8 cellular contexts compared by ENCODE assay signal in genomic region chr3:50568947-50569749, GRCh38.
DNase-seq lines count a peak whose midpoint lies in the region; ATAC-seq lines count a peak whose summit lies in the region.

HEMK1 (plus strand) TSS chr3:50569522; CDS start chr3:50571105, 1,583 bp downstream.

- peak; percentile 86 for DNase-seq in CMK (ENCODE audit: low read depth)
- peak; percentile 91 for DNase-seq in HS-5 (ENCODE audit: low read depth)
- peak; percentile 88 for DNase-seq in NOMO-1 treated with DMSO at 0.1 percent for 48 hours (lab: John Stamatoyannopoulos, UW; ENCODE audit: unreplicated experiment)
- peak; percentile 91 to 95 (median 93) for DNase-seq in activated CD8-positive, alpha-beta memory T cell treated with anti-CD3 and anti-CD28 coated beads for 48 hours (ENCODE audit: low read depth in 2 of 3, low spot score in 2 of 3)
- DNase-seq in effector memory CD8-positive, alpha-beta T cell: peak; percentile 90 to 93 (median 91)
- peak; percentile 89 for DNase-seq in memory B cell (ENCODE audit: low spot score in 2 of 2)
- DNase-seq in stimulated activated CD8-positive, alpha-beta memory T cell treated with anti-CD3 and anti-CD28 coated beads, Interleukin-12 subunit alpha, Interleukin-12 subunit beta, amount 100 ng/mL, for 24 hours (ENCODE audit: extremely low read depth): peak; percentile 93

- H3K4me1 Mint-ChIP-seq in effector memory CD8-positive, alpha-beta T cell (ENCODE audit: low read depth in 2 of 2): peaks cover 62 to 71% of the 10 kb centered on the region in 2 donors
- H3K4me1 Mint-ChIP-seq in memory B cell: peaks cover 24% of the 10 kb centered on the region

- ATAC-seq in GM19468 (IDR thresholded peaks at IDR 0.05; ENCODE audit: extremely low read depth, unreplicated experiment): peak; percentile 21
- peak; percentile 60 for ATAC-seq in effector memory CD8-positive, alpha-beta T cell (replicated peaks)
- ATAC-seq in memory B cell (ENCODE audit: low read depth): peak; percentile 73

- no peaks in the 10 kb centered on the region for H3K9me3 Mint-ChIP-seq in effector memory CD8-positive, alpha-beta T cell
- no peaks in the 10 kb centered on the region for H3K9me3 Mint-ChIP-seq in memory B cell

- H3K4me3 Mint-ChIP-seq in effector memory CD8-positive, alpha-beta T cell: peak within 1 kb of the TSS; percentile 85 to 87
- peak within 1 kb of the TSS; percentile 93 for H3K4me3 Mint-ChIP-seq in memory B cell

- peaks cover 15% of the 10 kb centered on the region for H3K36me3 Mint-ChIP-seq in effector memory CD8-positive, alpha-beta T cell (ENCODE audit: insufficient read depth)
- H3K36me3 Mint-ChIP-seq in memory B cell: peaks cover 3% of the 10 kb centered on the region

- H3K27me3 Mint-ChIP-seq in effector memory CD8-positive, alpha-beta T cell: no peaks in the 10 kb centered on the region
- H3K27me3 Mint-ChIP-seq in memory B cell: no peaks in the 10 kb centered on the region

- H3K27ac Mint-ChIP-seq in effector memory CD8-positive, alpha-beta T cell: peak within 1 kb of the TSS; percentile 94
- H3K27ac Mint-ChIP-seq in memory B cell: peak within 1 kb of the TSS; percentile 83

Comparison
In these comparisons a context has a peak if more than half of its experiments do, and no peak if none do; other contexts are left out.
1. Peak in every context shown above with its lines: DNase-seq and ATAC-seq.
2. ATAC-seq: peak in every context shown above with its lines; median percentile 73 in memory B cell; 60 in effector memory CD8-positive, alpha-beta T cell; 21 in GM19468.